Comparison of ENCODE assay signal across 20 cellular contexts in genomic region chr3:35641920-35642532, GRCh38.
DNase-seq lines count a peak whose midpoint lies in the region; ATAC-seq and TF ChIP-seq lines count a peak whose summit lies in the region.
"Had no signal": no experiment of that assay in that cellular context is flagged by ENCODE, and none has a peak within 500 bp of the region (broad histone marks: within the 10 kb centered on the region; RNA-seq: fewer than 3 reads in every experiment).

No MANE protein-coding gene starts in this region.

- peak overlapping the region; percentile 100 for H3K27ac ChIP-seq in DND-41 (ENCODE audit: low read length)
- H3K27ac ChIP-seq in caudate nucleus (ENCODE audit: low read depth, low read length), result peak overlapping the region; percentile 48
- H3K27ac ChIP-seq: esophagus squamous epithelium, neutrophil, suprapubic skin had no signal

- DNase-seq in DND-41 (peak; percentile 52), caudate nucleus (lab: John Stamatoyannopoulos, UW) (peak in 7 of 61 donors; percentile 16 to 83 (median 47)), putamen (ENCODE audit: low spot score) (peak; percentile 72), DMS53 (lab: John Stamatoyannopoulos, UW) (no peak), Ammon's horn (ENCODE audit: low spot score) (no peak), GM03348 (ENCODE audit: low spot score) (no peak)
- DNase-seq: activated CD4-positive, alpha-beta T cell treated with anti-CD3 and anti-CD28 coated beads, Interleukin-2, amount 10 ng/mL, durations not matched to agents 7 days and 5 days; activated CD8-positive, alpha-beta memory T cell treated with anti-CD3 and anti-CD28 coated beads, Interleukin-2, amount 50 U/mL, for 4 hours; activated naive CD8-positive, alpha-beta T cell treated with anti-CD3 and anti-CD28 coated beads, Interleukin-2, amount 50 U/mL, for 24 hours; EL; esophagus squamous epithelium; H9; NCI-H1092; NCI-H2029 treated with DMSO at 0.1 percent for 48 hours; NCI-H524 had no signal

- H3K4me1 ChIP-seq in DND-41 (ENCODE audit: insufficient read depth, low read length), result peaks cover 26% of the 10 kb centered on the region

- ATAC-seq in DND-41 (ENCODE audit: insufficient read depth, low read depth) (peak; percentile 1; the same call in 1 of the 3 replicates), HG03280 (IDR thresholded peaks at IDR 0.05; ENCODE audit: unreplicated experiment) (peak; percentile 47), HG02981 (IDR thresholded peaks at IDR 0.05; ENCODE audit: unreplicated experiment) (no peak)
- ATAC-seq: activated naive CD8-positive, alpha-beta T cell treated with anti-CD3 and anti-CD28 coated beads, Interleukin-2, amount 50 U/mL, for 24 hours; left lobe of liver had no signal

- H3K79me2 ChIP-seq in DND-41 (ENCODE audit: insufficient read depth, low read length), result peaks cover 100% of the 10 kb centered on the region

- peak overlapping the region; percentile 97 for H3K9ac ChIP-seq in DND-41 (ENCODE audit: low read depth, low read length)

- peaks cover 67% of the 10 kb centered on the region for H3K36me3 ChIP-seq in DND-41 (ENCODE audit: insufficient read depth, low read length)
- H3K36me3 ChIP-seq: esophagus squamous epithelium, neutrophil, suprapubic skin had no signal

- H3K27me3 ChIP-seq in DND-41 (ENCODE audit: insufficient read depth, low read length, poor library complexity), result no peaks in the 10 kb centered on the region

- no peak for TF ChIP-seq CTCF in DND-41 (IDR thresholded peaks at IDR 0.05; ENCODE audit: borderline replicate concordance, extremely low read depth, low read length, poor library complexity, severe bottlenecking)

- peaks cover 2% of the 10 kb centered on the region for H3K9me3 ChIP-seq in DND-41 (ENCODE audit: insufficient read depth, low read length, severe bottlenecking)
- H3K9me3 ChIP-seq: esophagus squamous epithelium, neutrophil, suprapubic skin had no signal

- H3K4me2 ChIP-seq in DND-41 (ENCODE audit: insufficient read depth, low read length), result peak overlapping the region; percentile 64; the same call in 1 of the 2 replicates

- peaks cover 4% of the 10 kb centered on the region; the same call in 1 of the 2 replicates for H4K20me1 ChIP-seq in DND-41 (ENCODE audit: insufficient read depth, low read length)

- no peak overlapping the region for H2AFZ ChIP-seq in DND-41 (ENCODE audit: low read depth, low read length)

- H3K4me3 ChIP-seq in DND-41 (ENCODE audit: low read depth in 1 of 2, low read length in 2 of 2), result peak overlapping the region; percentile 49 to 81
- H3K4me3 ChIP-seq: esophagus squamous epithelium, suprapubic skin had no signal

Comparison
In these comparisons a context has a peak if more than half of its experiments do, and no peak if none do; other contexts are left out.
1. DNase-seq: peak in DND-41 (single experiment) and putamen (single experiment); none in DMS53 (single experiment), Ammon's horn (single experiment) and GM03348 (single experiment).